8 cellular contexts compared by ENCODE assay signal in the genomic region with DNA sequence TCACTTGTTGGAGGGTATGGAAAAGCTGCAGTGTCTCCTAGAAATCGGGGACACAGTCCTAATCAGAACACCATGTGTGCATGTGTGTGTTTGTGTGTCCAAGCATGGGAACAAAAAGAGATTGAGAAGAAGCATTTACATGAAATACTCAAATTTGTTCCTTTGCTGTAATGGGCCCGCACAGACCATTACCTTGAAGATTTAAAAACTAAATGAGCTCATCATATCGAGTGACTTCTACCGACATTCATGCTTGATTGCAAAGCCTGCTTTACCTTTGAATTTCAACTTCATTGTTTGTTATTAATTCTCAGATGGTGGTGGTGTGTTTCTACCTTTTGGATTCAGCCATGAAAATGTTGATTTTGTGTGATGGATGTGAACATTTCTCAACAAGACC.
DNase-seq lines count a peak whose midpoint lies in the region; ATAC-seq and TF ChIP-seq lines count a peak whose summit lies in the region.
"Had no signal": no experiment of that assay in that cellular context is flagged by ENCODE, and none has a peak within 500 bp of the region (broad histone marks: within the 10 kb centered on the region; RNA-seq: fewer than 3 reads in every experiment).

No MANE protein-coding gene starts in this region.

- TF ChIP-seq CTCF in HL-60 (IDR thresholded peaks at IDR 0.05; ENCODE audit: insufficient read depth, low read length): no peak

- no peaks in the 10 kb centered on the region for H3K27me3 ChIP-seq in HL-60 (ENCODE audit: insufficient read depth, poor library complexity, severe bottlenecking)

- H3K27me3 Mint-ChIP-seq in activated CD8-positive, alpha-beta T cell treated with anti-CD3 and anti-CD28 coated beads, Interleukin-2, amount 10 ng/mL, durations not matched to agents 7 days and 5 days (ENCODE audit: low read depth): no peaks in the 10 kb centered on the region
- H3K27me3 Mint-ChIP-seq in immature natural killer cell (ENCODE audit: low read depth in 3 of 3): peaks cover 13 to 20% (median 18%) of the 10 kb centered on the region in 3 donors

- H3K36me3 Mint-ChIP-seq in activated CD8-positive, alpha-beta T cell treated with anti-CD3 and anti-CD28 coated beads, Interleukin-2, amount 10 ng/mL, durations not matched to agents 7 days and 5 days (ENCODE audit: low read depth): peaks cover 8% of the 10 kb centered on the region
- no peaks in the 10 kb centered on the region for H3K36me3 Mint-ChIP-seq in immature natural killer cell

- POLR2A ChIA-PET in activated CD8-positive, alpha-beta T cell treated with anti-CD3 and anti-CD28 coated beads, Interleukin-2, amount 10 ng/mL, durations not matched to agents 7 days and 5 days (lab: Charles Lee): interaction anchor here (0.9 to 2.6 kb wide), 2 partner anchors 17 to 30 kb away, joined by 3 to 14 read pairs; no protein-coding TSS in a partner anchor

- peak overlapping the region; percentile 33 for H3K4me3 Mint-ChIP-seq in activated CD8-positive, alpha-beta T cell treated with anti-CD3 and anti-CD28 coated beads, Interleukin-2, amount 10 ng/mL, durations not matched to agents 7 days and 5 days
- peak overlapping the region; percentile 63 to 77 (median 69) for H3K4me3 Mint-ChIP-seq in immature natural killer cell

- DNase-seq in HL-60 (ENCODE audit: low read depth in 1 of 2, low spot score in 1 of 2): no peak
- no peak for DNase-seq in activated CD8-positive, alpha-beta T cell treated with anti-CD3 and anti-CD28 coated beads, Interleukin-2, amount 10 ng/mL, durations not matched to agents 7 days and 5 days
- no peak for DNase-seq in immature natural killer cell
- no peak for DNase-seq in substantia nigra (lab: John Stamatoyannopoulos, UW)
- DNase-seq in DMS53 (lab: John Stamatoyannopoulos, UW): no peak
- no peak for DNase-seq in HCEC 1CT
- no peak for DNase-seq in amygdala (lab: John Stamatoyannopoulos, UW)
- DNase-seq: stimulated activated naive CD4-positive, alpha-beta T cell treated with Interleukin-2 at 50 U/mL for 16 hours had no signal

- no peak overlapping the region for H3K4me3 ChIP-seq in HL-60 (replicated peaks; ENCODE audit: insufficient read depth, low read length)

- peaks cover 93% of the 10 kb centered on the region for H3K4me1 Mint-ChIP-seq in activated CD8-positive, alpha-beta T cell treated with anti-CD3 and anti-CD28 coated beads, Interleukin-2, amount 10 ng/mL, durations not matched to agents 7 days and 5 days (ENCODE audit: low read depth)
- peaks cover 98 to 100% of the 10 kb centered on the region in 2 donors for H3K4me1 Mint-ChIP-seq in immature natural killer cell

- no peak for ATAC-seq in activated CD8-positive, alpha-beta T cell treated with anti-CD3 and anti-CD28 coated beads, Interleukin-2, amount 10 ng/mL, durations not matched to agents 7 days and 5 days

- H3K9me3 Mint-ChIP-seq in activated CD8-positive, alpha-beta T cell treated with anti-CD3 and anti-CD28 coated beads, Interleukin-2, amount 10 ng/mL, durations not matched to agents 7 days and 5 days (ENCODE audit: insufficient read depth): no peaks in the 10 kb centered on the region
- no peaks in the 10 kb centered on the region for H3K9me3 Mint-ChIP-seq in immature natural killer cell

- H3K27ac Mint-ChIP-seq in activated CD8-positive, alpha-beta T cell treated with anti-CD3 and anti-CD28 coated beads, Interleukin-2, amount 10 ng/mL, durations not matched to agents 7 days and 5 days: peak overlapping the region; percentile 77
- peak overlapping the region; percentile 86 to 91 (median 88) for H3K27ac Mint-ChIP-seq in immature natural killer cell

- CTCF ChIA-PET in activated CD8-positive, alpha-beta T cell treated with anti-CD3 and anti-CD28 coated beads, Interleukin-2, amount 10 ng/mL, durations not matched to agents 7 days and 5 days (lab: Charles Lee): interaction anchor here (1.2 to 9.5 kb wide), 4 partner anchors 15 to 88 kb away, joined by 3 to 89 read pairs (median 4); no protein-coding TSS in a partner anchor

- peak overlapping the region; percentile 1 for H3K27ac ChIP-seq in HL-60 (replicated peaks)
- H3K27ac ChIP-seq in substantia nigra (ENCODE audit: low read depth, low read length, poor library complexity, severe bottlenecking): peak overlapping the region; percentile 99
